ENCODE assay signal across 9 cellular contexts in genomic region chr16:85947511-85948509, GRCh38. TPM values are rescaled to one million over a fixed set of nuclear protein-coding genes. Genes with fewer than 3 reads are reported as not detected.
DNase-seq lines count a peak whose midpoint lies in the region; ATAC-seq, FAIRE-seq and TF ChIP-seq lines count a peak whose summit lies in the region.
"Had no signal": no experiment of that assay in that cellular context is flagged by ENCODE, and none has a peak within 500 bp of the region (broad histone marks: within the 10 kb centered on the region; RNA-seq: fewer than 3 reads in every experiment).

No MANE protein-coding gene starts in this region.

- no peaks in the 10 kb centered on the region for H3K9me3 Mint-ChIP-seq in activated naive CD4-positive, alpha-beta T cell treated with anti-CD3 and anti-CD28 coated beads, Interleukin-2, amount 50 U/mL, for 24 hours

- CTCF ChIA-PET in A549 (lab: Yijun Ruan, JAX) = interaction anchor here (1.3 to 1.4 kb wide), 2 partner anchors 13 to 127 kb away, joined by 4 read pairs; no protein-coding TSS in a partner anchor

- H3K4me3 Mint-ChIP-seq in activated naive CD4-positive, alpha-beta T cell treated with anti-CD3 and anti-CD28 coated beads, Interleukin-2, amount 50 U/mL, for 24 hours = peak overlapping the region; percentile 70

- H3K27me3 Mint-ChIP-seq in activated naive CD4-positive, alpha-beta T cell treated with anti-CD3 and anti-CD28 coated beads, Interleukin-2, amount 50 U/mL, for 24 hours = no peaks in the 10 kb centered on the region

- H3K4me1 Mint-ChIP-seq in activated naive CD4-positive, alpha-beta T cell treated with anti-CD3 and anti-CD28 coated beads, Interleukin-2, amount 50 U/mL, for 24 hours = peaks cover 73% of the 10 kb centered on the region

- no peak for DNase-seq in A549 (ENCODE audit: low read depth in 1 of 2, low spot score in 1 of 2)
- DNase-seq in stimulated activated naive CD8-positive, alpha-beta T cell treated with anti-CD3 and anti-CD28 coated beads, Interleukin-15, Interleukin-2, amounts not matched to agents 100 U/mL and 50 U/mL, for 24 hours = peak; percentile 48
- no peak for DNase-seq in NCI-H2029 treated with DMSO at 0.1 percent for 48 hours (lab: John Stamatoyannopoulos, UW)
- no peak for DNase-seq in NCI-H1436 (lab: John Stamatoyannopoulos, UW)

- H3K4me1 ChIP-seq in A549 = no peaks in the 10 kb centered on the region

- 51% methylated on average over 50 of the region's 50 CpGs for WGBS in A549 (ENCODE audit: missing lambda C conversion rate)

- H3K9me3 ChIP-seq in A549 = no peaks in the 10 kb centered on the region

- no peak for TF ChIP-seq POLR2A in A549 (IDR thresholded peaks at IDR 0.05; ENCODE audit: low read length)

- H3K27ac ChIP-seq in A549 = no peak overlapping the region
- H3K27ac ChIP-seq: VCaP had no signal

- H3K4me3 ChIP-seq in A549 = 0 out of 3 replicates have a peak overlapping the region, but pooled peaks have one; percentile 10

- ATAC-seq in A549 (no peak; a peak in 1 of 6 replicates), GM19397 (IDR thresholded peaks at IDR 0.05; ENCODE audit: unreplicated experiment) (peak; percentile 61), HG03460 (IDR thresholded peaks at IDR 0.05; ENCODE audit: unreplicated experiment) (peak; percentile 74), GM18519 (IDR thresholded peaks at IDR 0.05; ENCODE audit: low FRiP score, unreplicated experiment) (no peak)
- peak; percentile 79 for ATAC-seq in stimulated activated naive CD8-positive, alpha-beta T cell treated with anti-CD3 and anti-CD28 coated beads, Interleukin-15, Interleukin-2, amounts not matched to agents 100 U/mL and 50 U/mL, for 24 hours

- no peak for TF ChIP-seq CTCF in A549 (IDR thresholded peaks at IDR 0.05)

- H3K36me3 Mint-ChIP-seq in activated naive CD4-positive, alpha-beta T cell treated with anti-CD3 and anti-CD28 coated beads, Interleukin-2, amount 50 U/mL, for 24 hours = no peaks in the 10 kb centered on the region

- TF ChIP-seq EP300 in A549 (IDR thresholded peaks at IDR 0.05) = no peak

- H3K27ac Mint-ChIP-seq in activated naive CD4-positive, alpha-beta T cell treated with anti-CD3 and anti-CD28 coated beads, Interleukin-2, amount 50 U/mL, for 24 hours = peak overlapping the region; percentile 84

- POLR2A ChIA-PET in A549 (lab: Yijun Ruan, JAX) = no interaction called here

- no peak for TF ChIP-seq RAD21 in A549 (conservative IDR thresholded peaks at IDR 0.05 in 1 of 2, IDR thresholded peaks at IDR 0.05 in 1 of 2)

- FAIRE-seq in A549 (lab: Jason Lieb, UNC) = no peak

- peak overlapping the region; percentile 46; the same call in 2 of the 3 replicates for H3K4me2 ChIP-seq in A549

TF ChIP-seq in A549, 52 proteins besides CTCF, POLR2A, EP300 and RAD21:
- TF ChIP-seq JUNB (IDR thresholded peaks at IDR 0.05) (no peak), PBX3 (IDR thresholded peaks at IDR 0.05) (no peak), POLR2AphosphoS2 (conservative IDR thresholded peaks at IDR 0.05; ENCODE audit: low read length) (no peak), ESRRA (IDR thresholded peaks at IDR 0.05; ENCODE audit: borderline replicate concordance, low read length) (no peak), FOSL2 (IDR thresholded peaks at IDR 0.05) (no peak), FOSL2 (CRISPR knock-in tag; IDR thresholded peaks at IDR 0.05) (no peak), HDAC2 (IDR thresholded peaks at IDR 0.05) (no peak), ATOH8 (CRISPR knock-in tag; IDR thresholded peaks at IDR 0.05; ENCODE audit: low read depth) (no peak), SREBF2 (IDR thresholded peaks at IDR 0.05) (no peak), BCL3 (IDR thresholded peaks at IDR 0.05) (no peak), NPAS2 (CRISPR knock-in tag; IDR thresholded peaks at IDR 0.05; ENCODE audit: borderline replicate concordance) (no peak), CHD4 (IDR thresholded peaks at IDR 0.05; ENCODE audit: borderline replicate concordance) (no peak), NFE2L2 (conservative IDR thresholded peaks at IDR 0.05; ENCODE audit: low read length) (no peak)

RNA-seq across cellular contexts. Expression of gene IRF8, which starts 48.8 kb away (rescaled TPM):
- polyA plus RNA-seq in A549 (2011; rRNA removed) = 0.16 and 0.22 TPM in 2 replicates
- 0.09 and 0.16 TPM in 2 replicates for polyA plus RNA-seq in A549 (2012; cell fraction: cytosol; rRNA removed)
- 0.40 and 0.50 TPM in 2 replicates for polyA plus RNA-seq in A549 (2012; cell fraction: nucleus; rRNA removed)
- 0.18 to 0.42 TPM (median 0.40 TPM) in 3 replicates for polyA plus RNA-seq in A549 (2017; fragmentation: RNase III; extraction: RNeasy Plus Mini Kit Qiagen cat#74134 plus additional on column Dnase treatment)
- polyA minus RNA-seq in A549 (2011; rRNA and poly(A)+ RNA removed) = not detected in 2 replicates

Comparison
In these comparisons a context has a peak if more than half of its experiments do, and no peak if none do; other contexts are left out.
1. ATAC-seq: peak in GM19397 (single experiment), HG03460 (single experiment) and stimulated activated naive CD8-positive, alpha-beta T cell treated with anti-CD3 and anti-CD28 coated beads, Interleukin-15, Interleukin-2, amounts not matched to agents 100 U/mL and 50 U/mL, for 24 hours (single experiment); none in A549 (0 of 2) and GM18519 (single experiment).